In the genomic region with DNA sequence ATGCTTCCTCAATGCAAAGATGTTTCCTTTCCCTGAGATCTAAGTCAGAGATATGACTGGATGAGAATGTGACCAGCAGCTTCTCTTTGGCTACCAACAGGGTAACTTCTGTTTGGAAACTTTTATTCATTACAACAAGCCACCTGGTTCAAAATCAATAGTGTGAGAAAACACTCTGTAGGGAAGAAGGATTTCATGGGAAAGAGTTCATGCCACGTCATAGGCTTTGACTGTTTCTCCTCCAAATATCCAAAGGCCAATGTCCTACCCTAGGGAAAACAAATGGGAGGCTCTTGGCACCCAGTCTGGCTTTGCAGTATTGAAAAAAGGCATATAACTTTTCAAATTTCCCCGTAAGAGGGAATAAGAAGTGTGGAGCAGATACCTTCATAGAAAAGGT, we compare ENCODE assay signal across 5 cellular contexts.
"Had no signal": no experiment of that assay in that cellular context is flagged by ENCODE, and none has a peak within 500 bp of the region (broad histone marks: within the 10 kb centered on the region; RNA-seq: fewer than 3 reads in every experiment).

No MANE protein-coding gene starts in this region.

- FAIRE-seq: HTR-8/SVneo, K562 had no signal

- ATAC-seq: K562 had no signal

- DNase-seq: IMR-90, KBM-7 had no signal

- H3K27ac ChIP-seq: HL-60 had no signal

- H3K4me3 ChIP-seq: K562 had no signal
